ENCODE assay signal across 8 cellular contexts in genomic region chr11:60625262-60625661, GRCh38.
DNase-seq lines count a peak whose midpoint lies in the region; ATAC-seq and TF ChIP-seq lines count a peak whose summit lies in the region.

No MANE protein-coding gene starts in this region.

- no peaks in the 10 kb centered on the region for H3K9me2 ChIP-seq in DOHH2 (replicated peaks; ENCODE audit: control insufficient read depth, low read length)

- intact Hi-C loops in adrenal gland (cut with DNase I) (no loop called here), left colon (cut with DNase I, micrococcal nuclease) (no loop called here)

- H3K9me3 Mint-ChIP-seq in stimulated activated effector memory CD8-positive, alpha-beta T cell treated with anti-CD3 and anti-CD28 coated beads, Interleukin-12 subunit alpha, Interleukin-12 subunit beta, amount 100 ng/mL, for 72 hours: no peaks in the 10 kb centered on the region

- WGBS in adrenal gland, 4 donors: 29 to 45% (median 32%) methylated on average over 2 of the region's 2 CpGs

- H3F3A ChIP-seq in DOHH2 (ENCODE audit: control insufficient read depth, insufficient read depth): no peaks in the 10 kb centered on the region

- H3K4me1 Mint-ChIP-seq in stimulated activated effector memory CD8-positive, alpha-beta T cell treated with anti-CD3 and anti-CD28 coated beads, Interleukin-12 subunit alpha, Interleukin-12 subunit beta, amount 100 ng/mL, for 72 hours: no peaks in the 10 kb centered on the region

- TF ChIP-seq POLR2A in adrenal gland (IDR thresholded peaks at IDR 0.05): no peak

- TF ChIP-seq CTCF in DOHH2 (IDR thresholded peaks at IDR 0.05; ENCODE audit: low read depth, low read length, poor library complexity, severe bottlenecking): peak; percentile 60
- TF ChIP-seq CTCF in adrenal gland (IDR thresholded peaks at IDR 0.05): peak in 4 of 6 experiments; percentile 5 to 28 (median 14)

- no peak overlapping the region for H3K27ac Mint-ChIP-seq in stimulated activated effector memory CD8-positive, alpha-beta T cell treated with anti-CD3 and anti-CD28 coated beads, Interleukin-12 subunit alpha, Interleukin-12 subunit beta, amount 100 ng/mL, for 72 hours

- H3K36me3 ChIP-seq in DOHH2 (ENCODE audit: control insufficient read depth, low read length) (no peaks in the 10 kb centered on the region), adrenal gland (replicated peaks in 1 of 2) (no peaks in the 10 kb centered on the region)

- no peaks in the 10 kb centered on the region for H3K4me1 ChIP-seq in DOHH2 (ENCODE audit: control insufficient read depth, low read length)
- H3K4me1 ChIP-seq in adrenal gland (replicated peaks in 1 of 2): no peaks in the 10 kb centered on the region

- no peak overlapping the region for H3K4me3 ChIP-seq in DOHH2 (ENCODE audit: low read length)
- H3K4me3 ChIP-seq in adrenal gland: no peak overlapping the region

- no peaks in the 10 kb centered on the region for H3K79me2 ChIP-seq in DOHH2 (ENCODE audit: control insufficient read depth, low read length)

- H3K4me2 ChIP-seq in DOHH2 (ENCODE audit: low read length): no peak overlapping the region

- H3K27ac ChIP-seq in DOHH2 (ENCODE audit: low read depth, low read length) (no peak overlapping the region), adrenal gland (no peak overlapping the region)

- H3K4me3 Mint-ChIP-seq in stimulated activated effector memory CD8-positive, alpha-beta T cell treated with anti-CD3 and anti-CD28 coated beads, Interleukin-12 subunit alpha, Interleukin-12 subunit beta, amount 100 ng/mL, for 72 hours: no peak overlapping the region

- H3K9me3 ChIP-seq in DOHH2 (ENCODE audit: control insufficient read depth, insufficient read depth, low read length) (no peaks in the 10 kb centered on the region), adrenal gland (replicated peaks in 1 of 3) (no peaks in the 10 kb centered on the region)

- ATAC-seq in left colon (peak; percentile 27), GM21423 (IDR thresholded peaks at IDR 0.05; ENCODE audit: unreplicated experiment) (no peak), GM21447 (IDR thresholded peaks at IDR 0.05; ENCODE audit: unreplicated experiment) (no peak)
- ATAC-seq in stimulated activated effector memory CD8-positive, alpha-beta T cell treated with anti-CD3 and anti-CD28 coated beads, Interleukin-12 subunit alpha, Interleukin-12 subunit beta, amount 100 ng/mL, for 72 hours: no peak

- H3K36me3 Mint-ChIP-seq in stimulated activated effector memory CD8-positive, alpha-beta T cell treated with anti-CD3 and anti-CD28 coated beads, Interleukin-12 subunit alpha, Interleukin-12 subunit beta, amount 100 ng/mL, for 72 hours: no peaks in the 10 kb centered on the region

- no peaks in the 10 kb centered on the region; the same call in 1 of the 2 replicates for H3K27me3 ChIP-seq in DOHH2 (ENCODE audit: control insufficient read depth, low read length)
- no peaks in the 10 kb centered on the region for H3K27me3 ChIP-seq in adrenal gland

- no peaks in the 10 kb centered on the region for H4K20me1 ChIP-seq in DOHH2 (ENCODE audit: control insufficient read depth, insufficient read depth, low read depth, low read length)

- DNase-seq in Kasumi-1 (lab: John Stamatoyannopoulos, UW): peak; percentile 28 to 33
- peak in 5 of 7 donors; percentile 12 to 56 (median 47) for DNase-seq in adrenal gland
- DNase-seq in left colon: peak in 1 of 2 donors; percentile 30
- no peak for DNase-seq in GOT3 (lab: John Stamatoyannopoulos, UW)
- DNase-seq in stimulated activated effector memory CD8-positive, alpha-beta T cell treated with anti-CD3 and anti-CD28 coated beads, Interleukin-12 subunit alpha, Interleukin-12 subunit beta, amount 100 ng/mL, for 72 hours (ENCODE audit: low spot score in 2 of 2): no peak

Comparison
In these comparisons a context has a peak if more than half of its experiments do, and no peak if none do; other contexts are left out.
1. DNase-seq: peak in Kasumi-1 (2 of 2) and adrenal gland (5 of 7); none in GOT3 (single experiment) and stimulated activated effector memory CD8-positive, alpha-beta T cell treated with anti-CD3 and anti-CD28 coated beads, Interleukin-12 subunit alpha, Interleukin-12 subunit beta, amount 100 ng/mL, for 72 hours (0 of 2).